In the genomic region with DNA sequence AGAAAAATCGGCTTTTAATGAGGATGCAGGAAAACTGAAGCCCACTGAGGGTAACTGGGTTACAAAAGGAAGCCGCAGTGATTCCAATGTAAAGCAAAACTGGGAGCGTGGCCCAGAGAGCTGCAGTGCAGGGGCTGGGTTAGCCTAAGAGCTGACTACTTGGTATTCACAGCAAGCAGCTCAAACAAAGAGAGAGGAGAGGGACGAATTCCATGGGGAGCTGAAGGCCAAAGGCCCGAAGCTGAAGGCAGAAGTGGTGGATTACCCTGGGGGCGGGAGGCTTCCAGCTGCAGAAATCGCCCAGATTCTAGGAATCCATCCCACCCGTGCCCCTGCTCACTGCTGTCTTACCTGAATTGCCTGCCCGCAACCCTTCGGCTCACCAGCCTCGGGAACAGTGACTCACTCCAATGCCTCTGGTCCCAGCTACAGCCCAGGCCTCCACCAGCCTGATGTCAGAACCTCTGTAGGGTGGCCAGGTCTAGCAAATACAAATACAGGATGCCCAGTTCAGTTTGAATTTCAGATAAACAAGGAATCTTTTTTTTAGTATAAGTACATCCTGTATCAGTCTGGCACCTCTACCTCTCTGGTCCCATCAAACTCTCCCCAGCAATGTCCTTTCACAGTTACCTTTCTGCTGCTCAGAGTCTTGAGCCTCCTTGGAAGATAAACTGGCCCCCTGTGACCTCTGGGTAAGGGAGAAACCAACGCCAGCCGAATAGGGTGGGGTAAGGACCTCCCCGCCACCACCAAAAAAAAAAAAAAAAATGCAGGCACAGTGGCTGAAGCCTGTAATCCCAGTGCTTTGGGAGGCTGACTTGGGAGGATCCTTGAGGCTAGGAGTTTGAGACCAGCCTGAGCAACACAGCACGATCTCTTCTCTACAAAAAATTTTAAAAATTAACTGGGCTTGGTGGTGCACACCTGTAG, we compare ENCODE assay signal across 23 cellular contexts. TPM values are rescaled to one million over a fixed set of nuclear protein-coding genes. Genes with fewer than 3 reads are reported as not detected.
DNase-seq lines count a peak whose midpoint lies in the region; ATAC-seq, FAIRE-seq and TF ChIP-seq lines count a peak whose summit lies in the region.
"Had no signal": no experiment of that assay in that cellular context is flagged by ENCODE, and none has a peak within 500 bp of the region (broad histone marks: within the 10 kb centered on the region; RNA-seq: fewer than 3 reads in every experiment).

No MANE protein-coding gene starts in this region.

- CTCF ChIA-PET in Caco-2 (lab: Charles Lee), result interaction anchor here (0.5 to 1.7 kb wide), 7 partner anchors 12 to 316 kb away, joined by 3 to 15 read pairs (median 4); no protein-coding TSS in a partner anchor

- TF ChIP-seq CTCF in Caco-2 (IDR thresholded peaks at IDR 0.05; ENCODE audit: insufficient read depth in 1 of 2, low read depth in 1 of 2, low read length in 1 of 2, severe bottlenecking in 1 of 2, unreplicated experiment in 1 of 2) (no peak), upper lobe of right lung (IDR thresholded peaks at IDR 0.05) (no peak)

- H3K9me3 ChIP-seq in Caco-2 (0 out of 2 replicates have a peak, but pooled peaks cover 5% of the 10 kb centered on the region), HUES6 (ENCODE audit: control insufficient read depth, insufficient read depth, low read depth, low read length) (no peaks in the 10 kb centered on the region), upper lobe of right lung (no peaks in the 10 kb centered on the region)
- H3K9me3 ChIP-seq: mucosa of descending colon, SJCRH30 had no signal

- peak overlapping the region; percentile 97 for H3K27ac Mint-ChIP-seq in Caco-2 (ENCODE audit: unreplicated experiment)
- H3K27ac Mint-ChIP-seq: activated CD4-positive, alpha-beta memory T cell treated with anti-CD3 and anti-CD28 coated beads, Interleukin-2, amount 10 ng/mL, durations not matched to agents 7 days and 5 days; HFFc6 had no signal

- peaks cover 32% of the 10 kb centered on the region for H3K4me1 ChIP-seq in Caco-2
- peaks cover 35% of the 10 kb centered on the region for H3K4me1 ChIP-seq in HUES6 (ENCODE audit: control insufficient read depth, insufficient read depth, low read length)
- H3K4me1 ChIP-seq in upper lobe of right lung, result peaks cover 6% of the 10 kb centered on the region

- peaks cover 33% of the 10 kb centered on the region for H3K4me1 Mint-ChIP-seq in Caco-2 (ENCODE audit: low read depth, unreplicated experiment)
- H3K4me1 Mint-ChIP-seq: activated CD4-positive, alpha-beta memory T cell treated with anti-CD3 and anti-CD28 coated beads, Interleukin-2, amount 10 ng/mL, durations not matched to agents 7 days and 5 days; T-helper 17 cell had no signal

- H3K4me3 Mint-ChIP-seq in Caco-2 (ENCODE audit: unreplicated experiment), result no peak overlapping the region
- H3K4me3 Mint-ChIP-seq: activated CD4-positive, alpha-beta memory T cell treated with anti-CD3 and anti-CD28 coated beads, Interleukin-2, amount 10 ng/mL, durations not matched to agents 7 days and 5 days; HFFc6; T-helper 17 cell had no signal

- DNase-seq in Caco-2, result no peak
- DNase-seq in astrocyte of the hippocampus (ENCODE audit: low read depth, low spot score), result peak; percentile 63
- peak; percentile 38 for DNase-seq in kidney tubule cell (ENCODE audit: low spot score)
- DNase-seq in occipital lobe (lab: John Stamatoyannopoulos, UW), result no peak
- no peak for DNase-seq in frontal cortex (ENCODE audit: low spot score in 2 of 2)
- no peak for DNase-seq in upper lobe of right lung
- DNase-seq: activated CD4-positive, alpha-beta memory T cell treated with anti-CD3 and anti-CD28 coated beads, Interleukin-2, amount 10 ng/mL, durations not matched to agents 7 days and 5 days; activated naive CD4-positive, alpha-beta T cell treated with Interleukin-2 at 50 U/mL for 16 hours; aorta; HFFc6; hippocampal formation; left colon; mucosa of descending colon; NCI-H1417 treated with DMSO at 0.1 percent for 48 hours; NCI-H748 treated with DMSO at 0.1 percent for 48 hours; nucleus accumbens; retina; stimulated activated CD4-positive, alpha-beta T cell treated with anti-CD3 and anti-CD28 coated beads, Interleukin-12 subunit alpha, Interleukin-12 subunit beta, amount 100 ng/mL, for 4 hours; T-helper 17 cell had no signal

- H3K27ac ChIP-seq in HUES6 (ENCODE audit: low read depth, low read length) (peak overlapping the region; percentile 34; the same call in 1 of the 2 replicates), upper lobe of right lung (no peak overlapping the region)
- H3K27ac ChIP-seq: C4-2B, SJCRH30 had no signal

- intact Hi-C loops in Caco-2 (cut with micrococcal nuclease; ENCODE audit: unreplicated experiment) (no loop called here), upper lobe of right lung (cut with DNase I) (no loop called here)

- H3K27me3 ChIP-seq in Caco-2 (replicated peaks; ENCODE audit: control insufficient read depth, insufficient read depth, low read length) (no peaks in the 10 kb centered on the region), HUES6 (ENCODE audit: control insufficient read depth, insufficient read depth, low read length) (no peaks in the 10 kb centered on the region), upper lobe of right lung (no peaks in the 10 kb centered on the region)
- H3K27me3 ChIP-seq: SJCRH30 had no signal

- FAIRE-seq in frontal cortex (lab: Jason Lieb, UNC), result no peak

- no peak for ATAC-seq in HG03175 (IDR thresholded peaks at IDR 0.05; ENCODE audit: unreplicated experiment)
- ATAC-seq in upper lobe of right lung, result no peak
- ATAC-seq: left colon, mucosa of descending colon, T-helper 17 cell had no signal

- H3K4me3 ChIP-seq in Caco-2 (ENCODE audit: low read depth, low read length) (no peak overlapping the region), HUES6 (ENCODE audit: low read depth, low read length) (no peak overlapping the region), upper lobe of right lung (no peak overlapping the region)
- H3K4me3 ChIP-seq: mucosa of descending colon, SJCRH30 had no signal

- H3K36me3 Mint-ChIP-seq in Caco-2 (ENCODE audit: insufficient read depth, unreplicated experiment), result peaks cover 8% of the 10 kb centered on the region

- peak overlapping the region; percentile 52 for H3K9ac ChIP-seq in HUES6 (ENCODE audit: low read length)

- POLR2A ChIA-PET in Caco-2 (lab: Charles Lee), result interaction anchor here (5.4 kb wide), 1 partner anchor 12 kb away, joined by 140 read pairs; the partner anchor contains the start of gene ZMYND8

- H3K9me3 Mint-ChIP-seq in Caco-2 (ENCODE audit: unreplicated experiment), result no peaks in the 10 kb centered on the region
- H3K9me3 Mint-ChIP-seq: activated CD4-positive, alpha-beta memory T cell treated with anti-CD3 and anti-CD28 coated beads, Interleukin-2, amount 10 ng/mL, durations not matched to agents 7 days and 5 days; HFFc6 had no signal

- H3K27me3 Mint-ChIP-seq in Caco-2 (ENCODE audit: insufficient read depth, unreplicated experiment), result no peaks in the 10 kb centered on the region

- BruUV-seq in Caco-2 (replicated peaks; lab: Mats Ljungman, UMichigan), result no TSS peak

- H3K36me3 ChIP-seq in Caco-2 (ENCODE audit: control insufficient read depth, insufficient read depth, low read length) (no peaks in the 10 kb centered on the region), HUES6 (ENCODE audit: control insufficient read depth, insufficient read depth, low read length) (peaks cover 6% of the 10 kb centered on the region; the same call in 1 of the 2 replicates), upper lobe of right lung (no peaks in the 10 kb centered on the region)
- H3K36me3 ChIP-seq: SJCRH30 had no signal

RNA-seq across cellular contexts. Expression of gene ZMYND8, which starts 14.6 kb away (rescaled TPM):
- total RNA-seq in Caco-2 (2022) (180 and 194 TPM in 2 replicates), occipital lobe (58.6 TPM), frontal cortex (36.7 TPM), upper lobe of right lung (45.7 TPM)

Comparison
In these comparisons a context has a peak if more than half of its experiments do, and no peak if none do; other contexts are left out.
1. DNase-seq: peak in astrocyte of the hippocampus (single experiment) and kidney tubule cell (single experiment); none in Caco-2 (0 of 2), occipital lobe (single experiment), frontal cortex (0 of 2) and upper lobe of right lung (single experiment).